In genomic region chr10:78072504-78072903, GRCh38 we compare ENCODE assay signal across 38 cellular contexts.
"Had no signal": no experiment of that assay in that cellular context is flagged by ENCODE, and none has a peak within 500 bp of the region (broad histone marks: within the 10 kb centered on the region; RNA-seq: fewer than 3 reads in every experiment).

No MANE protein-coding gene starts in this region.

- ATAC-seq: activated CD8-positive, alpha-beta T cell treated with anti-CD3 and anti-CD28 coated beads for 36 hours; activated naive CD8-positive, alpha-beta T cell treated with anti-CD3 and anti-CD28 coated beads, Interleukin-2, amount 50 U/mL, for 24 hours; activated T-cell treated with anti-CD3 and anti-CD28 coated beads, Interleukin-2, amount 50 U/mL, for 4 hours; activated T-cell treated with anti-CD3 and anti-CD28 coated beads, Interleukin-2, amount 50 U/mL, for 72 hours had no signal

- H3K27me3 Mint-ChIP-seq: activated B cell treated with CpG ODN at 0.5 μM for 24 hours; activated CD4-positive, alpha-beta memory T cell treated with anti-CD3 and anti-CD28 coated beads for 36 hours; activated CD4-positive, alpha-beta T cell treated with anti-CD3 and anti-CD28 coated beads, Interleukin-2, amount 10 ng/mL, durations not matched to agents 24 days and 14 days; activated CD8-positive, alpha-beta T cell treated with anti-CD3 and anti-CD28 coated beads for 36 hours; activated naive CD4-positive, alpha-beta T cell treated with anti-CD3 and anti-CD28 coated beads, Interleukin-2, amount 10 ng/mL, durations not matched to agents 7 days and 5 days; activated naive CD4-positive, alpha-beta T cell treated with anti-CD3 and anti-CD28 coated beads, Interleukin-2, amount 50 U/mL, for 24 hours; activated naive CD8-positive, alpha-beta T cell; activated naive CD8-positive, alpha-beta T cell treated with anti-CD3 and anti-CD28 coated beads, Interleukin-2, amount 50 U/mL, for 24 hours; brain; central memory CD8-positive, alpha-beta T cell had no signal

- DNase-seq: activated B cell treated with CpG ODN at 0.5 μM for 24 hours; activated CD4-positive, alpha-beta memory T cell treated with anti-CD3 and anti-CD28 coated beads for 36 hours; activated CD4-positive, alpha-beta T cell treated with anti-CD3 and anti-CD28 coated beads for 4 hours; activated CD4-positive, alpha-beta T cell treated with anti-CD3 and anti-CD28 coated beads, Interleukin-2, amount 10 ng/mL, durations not matched to agents 24 days and 14 days; activated CD4-positive, alpha-beta T cell treated with anti-CD3 and anti-CD28 coated beads, Interleukin-2, amount 50 U/mL, for 1 hour; activated CD4-positive, alpha-beta T cell treated with anti-CD3 and anti-CD28 coated beads, Interleukin-2, amount 50 U/mL, for 4 hours; activated CD4-positive, CD25-positive, alpha-beta regulatory T cell treated with anti-CD3 and anti-CD28 coated beads, Interleukin-2, amount 50 U/mL, for 72 hours; activated CD8-positive, alpha-beta memory T cell treated with anti-CD3 and anti-CD28 coated beads, Interleukin-2, amount 50 U/mL, for 4 hours; activated CD8-positive, alpha-beta T cell treated with anti-CD3 and anti-CD28 coated beads for 36 hours; activated effector memory CD4-positive, alpha-beta T cell treated with Interleukin-2 at 50 U/mL for 16 hours; activated gamma-delta T cell; activated naive CD4-positive, alpha-beta T cell treated with anti-CD3 and anti-CD28 coated beads, Interleukin-2, amount 10 ng/mL, durations not matched to agents 7 days and 5 days; activated naive CD4-positive, alpha-beta T cell treated with Interleukin-2 at 50 U/mL for 16 hours; activated naive CD8-positive, alpha-beta T cell treated with anti-CD3 and anti-CD28 coated beads, Interleukin-2, amount 10 ng/mL, durations not matched to agents 7 days and 5 days; activated naive CD8-positive, alpha-beta T cell treated with anti-CD3 and anti-CD28 coated beads, Interleukin-2, amount 50 U/mL, for 24 hours; activated T-cell treated with anti-CD3 and anti-CD28 coated beads for 4 hours; activated T-cell treated with anti-CD3 and anti-CD28 coated beads, Interleukin-2, amount 50 U/mL, for 1 hour; activated T-cell treated with anti-CD3 and anti-CD28 coated beads, Interleukin-2, amount 50 U/mL, for 4 hours; activated T-cell treated with anti-CD3 and anti-CD28 coated beads, Interleukin-2, amount 50 U/mL, for 72 hours; amygdala; anterior cingulate cortex; caudate nucleus; cerebellar nuclear complex; T-helper 1 cell; T-helper 2 cell; T-helper 9 cell had no signal

- H3K27ac Mint-ChIP-seq: activated B cell treated with CpG ODN at 0.5 μM for 24 hours; activated CD4-positive, alpha-beta memory T cell treated with anti-CD3 and anti-CD28 coated beads for 36 hours; activated CD4-positive, alpha-beta T cell treated with anti-CD3 and anti-CD28 coated beads, Interleukin-2, amount 10 ng/mL, durations not matched to agents 24 days and 14 days; activated CD8-positive, alpha-beta T cell treated with anti-CD3 and anti-CD28 coated beads for 36 hours; activated naive CD4-positive, alpha-beta T cell treated with anti-CD3 and anti-CD28 coated beads, Interleukin-2, amount 10 ng/mL, durations not matched to agents 7 days and 5 days; activated naive CD4-positive, alpha-beta T cell treated with anti-CD3 and anti-CD28 coated beads, Interleukin-2, amount 50 U/mL, for 24 hours; activated naive CD8-positive, alpha-beta T cell; activated naive CD8-positive, alpha-beta T cell treated with anti-CD3 and anti-CD28 coated beads, Interleukin-2, amount 10 ng/mL, durations not matched to agents 7 days and 5 days; activated naive CD8-positive, alpha-beta T cell treated with anti-CD3 and anti-CD28 coated beads, Interleukin-2, amount 50 U/mL, for 24 hours; activated T-cell treated with anti-CD3 and anti-CD28 coated beads, Interleukin-2, amount 50 U/mL, for 72 hours; activated T-helper 2 cell treated with anti-CD3 and anti-CD28 coated beads, Interferon-gamma antibody, Interleukin-2, Interleukin-4, amounts not matched to agents 10 μg/mL and 5 μg/mL and 100 μg/mL, durations not matched to agents 14 hours and 24 hours and 36 hours; T-helper 1 cell treated with Interleukin-12 subunit alpha and Interleukin-12 subunit beta and Interleukin-4 antibody, amounts not matched to agents 30 μg/mL and 1 μg/mL, for 36 hours; T-helper 2 cell treated with Interferon-gamma antibody and Interleukin-4, amounts not matched to agents 5 μg/mL and 100 μg/mL, for 36 hours had no signal

- H3K4me3 Mint-ChIP-seq: activated B cell treated with CpG ODN at 0.5 μM for 24 hours; activated CD4-positive, alpha-beta memory T cell treated with anti-CD3 and anti-CD28 coated beads for 36 hours; activated CD4-positive, alpha-beta T cell treated with anti-CD3 and anti-CD28 coated beads, Interleukin-2, amount 10 ng/mL, durations not matched to agents 24 days and 14 days; activated CD8-positive, alpha-beta T cell treated with anti-CD3 and anti-CD28 coated beads for 36 hours; activated naive CD4-positive, alpha-beta T cell treated with anti-CD3 and anti-CD28 coated beads, Interleukin-2, amount 10 ng/mL, durations not matched to agents 7 days and 5 days; activated naive CD4-positive, alpha-beta T cell treated with anti-CD3 and anti-CD28 coated beads, Interleukin-2, amount 50 U/mL, for 24 hours; activated naive CD8-positive, alpha-beta T cell; activated naive CD8-positive, alpha-beta T cell treated with anti-CD3 and anti-CD28 coated beads, Interleukin-2, amount 10 ng/mL, durations not matched to agents 7 days and 5 days; activated naive CD8-positive, alpha-beta T cell treated with anti-CD3 and anti-CD28 coated beads, Interleukin-2, amount 50 U/mL, for 24 hours; activated T-cell treated with anti-CD3 and anti-CD28 coated beads, Interleukin-2, amount 50 U/mL, for 4 hours; activated T-cell treated with anti-CD3 and anti-CD28 coated beads, Interleukin-2, amount 50 U/mL, for 72 hours; brain; central memory CD8-positive, alpha-beta T cell; T-helper 1 cell treated with Interleukin-12 subunit alpha and Interleukin-12 subunit beta and Interleukin-4 antibody, amounts not matched to agents 30 μg/mL and 1 μg/mL, for 36 hours; T-helper 2 cell treated with Interferon-gamma antibody and Interleukin-4, amounts not matched to agents 5 μg/mL and 100 μg/mL, for 36 hours had no signal

- H3K36me3 Mint-ChIP-seq: activated CD4-positive, alpha-beta memory T cell treated with anti-CD3 and anti-CD28 coated beads for 36 hours; activated naive CD4-positive, alpha-beta T cell treated with anti-CD3 and anti-CD28 coated beads, Interleukin-2, amount 10 ng/mL, durations not matched to agents 7 days and 5 days; activated naive CD8-positive, alpha-beta T cell; activated naive CD8-positive, alpha-beta T cell treated with anti-CD3 and anti-CD28 coated beads, Interleukin-2, amount 10 ng/mL, durations not matched to agents 7 days and 5 days had no signal

- FAIRE-seq: bronchial epithelial cell, TTC549 had no signal

- H3K9me3 ChIP-seq: ascending aorta had no signal

- H3K27me3 ChIP-seq: ascending aorta, cardiac muscle cell had no signal

- H3K27ac ChIP-seq: ascending aorta, cardiac muscle cell, VCaP had no signal

- H3K4me3 ChIP-seq: ascending aorta, cardiac muscle cell had no signal

- H3K4me1 ChIP-seq: ascending aorta had no signal

- H3K9me3 Mint-ChIP-seq: activated naive CD4-positive, alpha-beta T cell treated with anti-CD3 and anti-CD28 coated beads, Interleukin-2, amount 50 U/mL, for 24 hours; T-helper 1 cell treated with Interleukin-12 subunit alpha and Interleukin-12 subunit beta and Interleukin-4 antibody, amounts not matched to agents 30 μg/mL and 1 μg/mL, for 36 hours had no signal

- H3K36me3 ChIP-seq: ascending aorta, cardiac muscle cell had no signal

- H3K4me1 Mint-ChIP-seq: activated B cell treated with CpG ODN at 0.5 μM for 24 hours; activated CD4-positive, alpha-beta T cell treated with anti-CD3 and anti-CD28 coated beads, Interleukin-2, amount 10 ng/mL, durations not matched to agents 24 days and 14 days; activated naive CD4-positive, alpha-beta T cell treated with anti-CD3 and anti-CD28 coated beads, Interleukin-2, amount 10 ng/mL, durations not matched to agents 7 days and 5 days; activated naive CD4-positive, alpha-beta T cell treated with anti-CD3 and anti-CD28 coated beads, Interleukin-2, amount 50 U/mL, for 24 hours; activated naive CD8-positive, alpha-beta T cell treated with anti-CD3 and anti-CD28 coated beads, Interleukin-2, amount 50 U/mL, for 24 hours; central memory CD8-positive, alpha-beta T cell had no signal
